1 cellular context compared by ENCODE assay signal in genomic region chr17:7512824-7513540, GRCh38.
TF ChIP-seq lines count a peak whose summit lies in the region.

No MANE protein-coding gene starts in this region.

TF ChIP-seq in HEK293, 187 proteins besides CTCF, POLR2A, EP300 and RAD21 (continued from another document):
- TF ChIP-seq, protein P1, sequence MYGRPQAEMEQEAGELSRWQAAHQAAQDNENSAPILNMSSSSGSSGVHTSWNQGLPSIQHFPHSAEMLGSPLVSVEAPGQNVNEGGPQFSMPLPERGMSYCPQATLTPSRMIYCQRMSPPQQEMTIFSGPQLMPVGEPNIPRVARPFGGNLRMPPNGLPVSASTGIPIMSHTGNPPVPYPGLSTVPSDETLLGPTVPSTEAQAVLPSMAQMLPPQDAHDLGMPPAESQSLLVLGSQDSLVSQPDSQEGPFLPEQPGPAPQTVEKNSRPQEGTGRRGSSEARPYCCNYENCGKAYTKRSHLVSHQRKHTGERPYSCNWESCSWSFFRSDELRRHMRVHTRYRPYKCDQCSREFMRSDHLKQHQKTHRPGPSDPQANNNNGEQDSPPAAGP (tag by site-specific recombination; IDR thresholded peaks at IDR 0.05): no peak
- TF ChIP-seq EGR2 (tag by site-specific recombination; IDR thresholded peaks at IDR 0.05; ENCODE audit: low read depth) (peak; percentile 97), ZNF571 (tag by site-specific recombination; IDR thresholded peaks at IDR 0.05) (no peak), ZNF521 (tag by site-specific recombination; IDR thresholded peaks at IDR 0.05) (no peak), MZF1 (tag by site-specific recombination; IDR thresholded peaks at IDR 0.05; ENCODE audit: borderline replicate concordance) (no peak), ZNF394 (tag by site-specific recombination; IDR thresholded peaks at IDR 0.05; ENCODE audit: borderline replicate concordance) (peak; percentile 99), ZNF184 (tag by site-specific recombination; IDR thresholded peaks at IDR 0.05) (no peak), ZFHX2 (tag by site-specific recombination; conservative IDR thresholded peaks at IDR 0.05) (peak; percentile 91), ZNF10 (tag by site-specific recombination; IDR thresholded peaks at IDR 0.05) (no peak)
